Comparison of ENCODE assay signal across 19 cellular contexts in genomic region chr4:88817740-88818139, GRCh38.
"Had no signal": no experiment of that assay in that cellular context is flagged by ENCODE, and none has a peak within 500 bp of the region (broad histone marks: within the 10 kb centered on the region; RNA-seq: fewer than 3 reads in every experiment).

No MANE protein-coding gene starts in this region.

- H3K9me3 Mint-ChIP-seq: activated naive CD8-positive, alpha-beta T cell treated with anti-CD3 and anti-CD28 coated beads for 36 hours; activated T-cell treated with anti-CD3 and anti-CD28 coated beads, Interleukin-2, amount 50 U/mL, for 72 hours; nephron progenitor cell; WTC11 had no signal

- H3K27ac ChIP-seq: epithelial cell of prostate, lower lobe of right lung had no signal

- H3K27ac Mint-ChIP-seq: activated naive CD8-positive, alpha-beta T cell treated with anti-CD3 and anti-CD28 coated beads for 36 hours; activated T-cell treated with anti-CD3 and anti-CD28 coated beads, Interleukin-2, amount 50 U/mL, for 72 hours; nephron progenitor cell; WTC11 had no signal

- H3K9me3 ChIP-seq: lower lobe of right lung, transverse colon, vagina had no signal

- ATAC-seq: activated T-cell treated with anti-CD3 and anti-CD28 coated beads, Interleukin-2, amount 50 U/mL, for 72 hours; lower lobe of right lung; WTC11 had no signal

- H3K4me3 Mint-ChIP-seq: activated naive CD8-positive, alpha-beta T cell treated with anti-CD3 and anti-CD28 coated beads for 36 hours; nephron progenitor cell; WTC11 had no signal

- H3K36me3 ChIP-seq: lower lobe of right lung, transverse colon, vagina had no signal

- H3K36me3 Mint-ChIP-seq: activated naive CD8-positive, alpha-beta T cell treated with anti-CD3 and anti-CD28 coated beads for 36 hours; WTC11 had no signal

- H3K27me3 ChIP-seq: transverse colon, vagina had no signal

- H3K4me3 ChIP-seq: lower lobe of right lung, transverse colon, vagina had no signal

- DNase-seq: activated CD4-positive, alpha-beta T cell treated with anti-CD3 and anti-CD28 coated beads for 48 hours; activated CD8-positive, alpha-beta memory T cell treated with anti-CD3 and anti-CD28 coated beads, Interleukin-2, amount 50 U/mL, for 48 hours; activated gamma-delta T cell; activated naive CD8-positive, alpha-beta T cell treated with anti-CD3 and anti-CD28 coated beads for 36 hours; activated T-cell treated with anti-CD3 and anti-CD28 coated beads, Interleukin-2, amount 50 U/mL, for 72 hours; aorta; cerebellar nuclear complex; dermis blood vessel endothelial cell; foreskin melanocyte; head of caudate nucleus; lower lobe of right lung; nephron progenitor cell; occipital lobe; stimulated activated CD4-positive, alpha-beta T cell treated with anti-CD3 and anti-CD28 coated beads, Interleukin-4, amount 100 ng/mL, for 1 hour; stimulated activated naive CD4-positive, alpha-beta T cell; transverse colon had no signal
